20 cellular contexts compared by ENCODE assay signal in genomic region chr2:138245309-138245708, GRCh38.
DNase-seq lines count a peak whose midpoint lies in the region; ATAC-seq, FAIRE-seq and TF ChIP-seq lines count a peak whose summit lies in the region.
"Had no signal": no experiment of that assay in that cellular context is flagged by ENCODE, and none has a peak within 500 bp of the region (broad histone marks: within the 10 kb centered on the region; RNA-seq: fewer than 3 reads in every experiment).

No MANE protein-coding gene starts in this region.

- no peaks in the 10 kb centered on the region for H3K27me3 ChIP-seq in ACC112 (ENCODE audit: insufficient read depth, low read length)
- no peaks in the 10 kb centered on the region for H3K27me3 ChIP-seq in adipocyte (replicated peaks; ENCODE audit: control insufficient read depth, insufficient read depth, low read length)
- no peaks in the 10 kb centered on the region for H3K27me3 ChIP-seq in stomach
- no peaks in the 10 kb centered on the region for H3K27me3 ChIP-seq in HepG2 (ENCODE audit: control insufficient read depth in 1 of 2, insufficient read depth in 2 of 2, low read length in 2 of 2)

- TF ChIP-seq EP300 in stomach (IDR thresholded peaks at IDR 0.05) (no peak), HepG2 (IDR thresholded peaks at IDR 0.05; ENCODE audit: low read depth in 2 of 2, low read length in 2 of 2) (no peak), HepG2 (CRISPR knock-in tag; IDR thresholded peaks at IDR 0.05; ENCODE audit: borderline replicate concordance) (no peak)

- no peaks in the 10 kb centered on the region for H3K36me3 ChIP-seq in ACC112 (ENCODE audit: insufficient read depth, low read length)
- no peaks in the 10 kb centered on the region for H3K36me3 ChIP-seq in adipocyte (ENCODE audit: control insufficient read depth, insufficient read depth, low read length, severe bottlenecking)
- H3K36me3 ChIP-seq in stomach: no peaks in the 10 kb centered on the region
- H3K36me3 ChIP-seq in HepG2 (replicated peaks in 1 of 2; ENCODE audit: control insufficient read depth in 1 of 2, insufficient read depth in 2 of 2, low read length in 2 of 2): no peaks in the 10 kb centered on the region

- no peak overlapping the region for H2AFZ ChIP-seq in ACC112 (ENCODE audit: low read length, unreplicated experiment)
- no peak overlapping the region for H2AFZ ChIP-seq in HepG2 (ENCODE audit: low read length)
- H2AFZ ChIP-seq: GM23338 had no signal

- H3K4me3 ChIP-seq in ACC112 (ENCODE audit: low read depth, low read length) (no peak overlapping the region), adipocyte (ENCODE audit: low read length) (no peak overlapping the region), stomach (no peak overlapping the region), HepG2 (replicated peaks in 1 of 3; ENCODE audit: insufficient read depth in 1 of 3, low read depth in 2 of 3, low read length in 3 of 3) (no peak overlapping the region)
- H3K4me3 ChIP-seq: GM23338 had no signal

- FAIRE-seq in HepG2 (lab: Jason Lieb, UNC): no peak
- FAIRE-seq: A204.1, GM12891, GM18507, HTR-8/SVneo had no signal

- in situ Hi-C loops in HepG2 (cut with HindIII; ENCODE audit: extremely low pct_ligation_motif_present, low pct_unique_long_range_greater_than_20kb): no loop called here

- TF ChIP-seq POLR2A in stomach (IDR thresholded peaks at IDR 0.05): no peak
- TF ChIP-seq POLR2A in HepG2 (IDR thresholded peaks at IDR 0.05; ENCODE audit: insufficient read depth in 1 of 2, low read depth in 2 of 2, low read length in 2 of 2): no peak

- H4K20me1 ChIP-seq in HepG2 (ENCODE audit: insufficient read depth, low read length): no peaks in the 10 kb centered on the region

- H3K4me2 ChIP-seq in HepG2 (ENCODE audit: low read depth, low read length): no peak overlapping the region
- H3K4me2 ChIP-seq: GM23338 had no signal

- peaks cover 39% of the 10 kb centered on the region for H3K4me1 ChIP-seq in ACC112 (ENCODE audit: control insufficient read depth, insufficient read depth, low read length, unreplicated experiment)
- peaks cover 50% of the 10 kb centered on the region for H3K4me1 ChIP-seq in adipocyte (ENCODE audit: control insufficient read depth, insufficient read depth, low read length)
- peaks cover 0 to 18% (median 6%) of the 10 kb centered on the region in 4 donors for H3K4me1 ChIP-seq in stomach
- H3K4me1 ChIP-seq in HepG2 (ENCODE audit: insufficient read depth, low read length): peaks cover 17% of the 10 kb centered on the region

- TF ChIP-seq CTCF in stomach (IDR thresholded peaks at IDR 0.05) (no peak), HepG2 (CRISPR knock-in tag; IDR thresholded peaks at IDR 0.05) (no peak)

- TF ChIP-seq RAD21 in HepG2 (CRISPR knock-in tag; IDR thresholded peaks at IDR 0.05): no peak

- DNase-seq in adipocyte (ENCODE audit: low read depth) (peak; percentile 20), left colon (no peak), stomach (no peak), cerebellum (ENCODE audit: low spot score) (no peak), SW 1271 (lab: John Stamatoyannopoulos, UW) (no peak), HepG2 (ENCODE audit: low spot score) (no peak)
- DNase-seq: C1 segment of cervical spinal cord, DMS 273 treated with DMSO at 0.1 percent for 48 hours, GF-D8, NCI-H2029 treated with DMSO at 0.1 percent for 48 hours, NCI-H2227 treated with DMSO at 0.1 percent for 48 hours, NCI-H524 treated with DMSO at 0.1 percent for 48 hours, Right ventricle myocardium superior had no signal

- no TSS peak for BruUV-seq in HepG2 (replicated peaks; lab: Mats Ljungman, UMichigan)

- POLR2A ChIA-PET in HepG2 (lab: Yijun Ruan, JAX): no interaction called here

- peak overlapping the region; percentile 76 for H3K9ac ChIP-seq in adipocyte (ENCODE audit: low read length)
- no peak overlapping the region for H3K9ac ChIP-seq in HepG2 (ENCODE audit: insufficient read depth, low read depth, low read length)

- CTCF ChIA-PET in HepG2 (lab: Yijun Ruan, JAX; ENCODE audit: low intra/inter-chr PET ratio, low total read pairs): no interaction called here

- intact Hi-C loops in left colon (cut with DNase I, micrococcal nuclease) (no loop called here), stomach (cut with DNase I; ENCODE audit: low total_unique reads) (no loop called here), HepG2 (cut with micrococcal nuclease; ENCODE audit: unreplicated experiment) (no loop called here)

- H3K79me2 ChIP-seq in ACC112 (ENCODE audit: control insufficient read depth, insufficient read depth, low read length, unreplicated experiment): no peaks in the 10 kb centered on the region
- H3K79me2 ChIP-seq in HepG2 (ENCODE audit: insufficient read depth, low read length): no peaks in the 10 kb centered on the region

- ATAC-seq in left colon (peak; percentile 47), HepG2 (no peak)
- ATAC-seq: GM23338 had no signal

- H3K27ac ChIP-seq in ACC112 (ENCODE audit: low read depth, low read length): peak overlapping the region; percentile 16
- H3K27ac ChIP-seq in stomach: peak overlapping the region in 3 of 5 donors; percentile 16 to 46 (median 45)
- H3K27ac ChIP-seq in HepG2 (ENCODE audit: extremely low read length, insufficient read depth, low read length): no peak overlapping the region
- H3K27ac ChIP-seq: HL-60 had no signal

- H3K9me3 ChIP-seq in adipocyte (ENCODE audit: control insufficient read depth, low read length) (no peaks in the 10 kb centered on the region), stomach (no peaks in the 10 kb centered on the region), HepG2 (ENCODE audit: low read length) (no peaks in the 10 kb centered on the region)

TF ChIP-seq in HepG2, 621 proteins besides CTCF, POLR2A, EP300 and RAD21:
- TF ChIP-seq ZBTB4 (CRISPR knock-in tag; IDR thresholded peaks at IDR 0.05; ENCODE audit: borderline replicate concordance) (no peak), ATF7-NPFF (CRISPR knock-in tag; IDR thresholded peaks at IDR 0.05; ENCODE audit: low read depth) (no peak), MYNN (CRISPR knock-in tag; IDR thresholded peaks at IDR 0.05; ENCODE audit: low read depth) (no peak), TAF1 (CRISPR knock-in tag; IDR thresholded peaks at IDR 0.05) (no peak), SALL2 (CRISPR knock-in tag; IDR thresholded peaks at IDR 0.05) (no peak)
